In genomic region chr17:79405823-79406222, GRCh38 we compare ENCODE assay signal across 21 cellular contexts.
A peak's percentile ranks its signal among the peaks of the same experiment; 100 is the strongest.
DNase-seq lines count a peak whose midpoint lies in the region; ATAC-seq, FAIRE-seq and TF ChIP-seq lines count a peak whose summit lies in the region.
"Had no signal": no experiment of that assay in that cellular context is flagged by ENCODE, and none has a peak within 500 bp of the region (broad histone marks: within the 10 kb centered on the region; RNA-seq: fewer than 3 reads in every experiment).

No MANE protein-coding gene starts in this region.

- peaks cover 19% of the 10 kb centered on the region for H3K36me3 Mint-ChIP-seq in glutamatergic neuron (ENCODE audit: unreplicated experiment)
- H3K36me3 Mint-ChIP-seq: CD8-positive, alpha-beta T cell had no signal

- TF ChIP-seq CTCF in HEK293 (tag by site-specific recombination; IDR thresholded peaks at IDR 0.05) (no peak), H1 (IDR thresholded peaks at IDR 0.05; ENCODE audit: control extremely low read depth in 1 of 3, insufficient read depth in 1 of 3, low read depth in 1 of 3, low read length in 3 of 3) (no peak), glutamatergic neuron (IDR thresholded peaks at IDR 0.05; ENCODE audit: partially characterized antibody, unreplicated experiment) (no peak)

- H3K4ac ChIP-seq in H1 (replicated peaks; ENCODE audit: insufficient read length, low read depth, low read length), result no peak overlapping the region

- no peak overlapping the region for H3K9ac ChIP-seq in H1 (replicated peaks in 1 of 4; ENCODE audit: extremely low read depth in 1 of 4, low read depth in 3 of 4, low read length in 3 of 4)
- H3K9ac ChIP-seq: BLaER1 treated with 17β-estradiol and CSF1 and Interleukin-3, amounts not matched to agents 10 nM and 100 nM had no signal

- no peak for TF ChIP-seq EP300 in H1 (IDR thresholded peaks at IDR 0.05; ENCODE audit: borderline replicate concordance in 1 of 2, low read depth in 2 of 2, low read length in 2 of 2)

- H3K4me3 ChIP-seq in HEK293 (ENCODE audit: low read depth, low read length) (no peak overlapping the region), H1 (ENCODE audit: extremely low read depth in 1 of 4, insufficient read depth in 2 of 4, low read depth in 3 of 4, low read length in 4 of 4) (no peak overlapping the region)
- H3K4me3 ChIP-seq: A549; BLaER1 treated with 17β-estradiol and CSF1 and Interleukin-3, amounts not matched to agents 10 nM and 100 nM had no signal

- H4K20me1 ChIP-seq in H1 (replicated peaks in 1 of 2; ENCODE audit: control insufficient read depth in 1 of 2, insufficient read depth in 2 of 2, low read length in 2 of 2), result no peaks in the 10 kb centered on the region

- peaks cover 22% of the 10 kb centered on the region for H3K9me3 Mint-ChIP-seq in glutamatergic neuron (ENCODE audit: unreplicated experiment)
- H3K9me3 Mint-ChIP-seq: CD4-positive, alpha-beta T cell; CD8-positive, alpha-beta T cell had no signal

- H3K23ac ChIP-seq in H1 (ENCODE audit: insufficient read length), result no peak overlapping the region

- POLR2A ChIA-PET in HEK293 (lab: Yijun Ruan, JAX), result no interaction called here
- POLR2A ChIA-PET in H1 (lab: Charles Lee; ENCODE audit: partially characterized antibody), result no interaction called here

- no peak overlapping the region for H3K4me3 Mint-ChIP-seq in glutamatergic neuron (ENCODE audit: unreplicated experiment)
- H3K4me3 Mint-ChIP-seq: B cell; CD4-positive, alpha-beta T cell; CD8-positive, alpha-beta T cell had no signal

- H3K79me1 ChIP-seq in H1 (ENCODE audit: low read depth, low read length), result no peaks in the 10 kb centered on the region

- no peak overlapping the region for H2AFZ ChIP-seq in H1 (ENCODE audit: low read length)

- H3K79me2 ChIP-seq in H1 (ENCODE audit: control insufficient read depth in 1 of 2, insufficient read depth in 2 of 2, low read length in 2 of 2), result no peaks in the 10 kb centered on the region

- no peak overlapping the region for H2BK120ac ChIP-seq in H1 (replicated peaks; ENCODE audit: low read depth, low read length)

- no peak for DNase-seq in H1 (ENCODE audit: low read depth in 1 of 2, low spot score in 2 of 2)
- DNase-seq in glutamatergic neuron, result no peak
- DNase-seq in substantia nigra (lab: John Stamatoyannopoulos, UW), result no peak
- DNase-seq: AML-193; Caco-2; Calu3; CD4-positive, alpha-beta T cell; CD8-positive, alpha-beta T cell; DMS79 treated with DMSO at 0.1 percent for 48 hours; GF-D8 had no signal

- H4K5ac ChIP-seq in H1 (ENCODE audit: insufficient read length, low read depth, low read length), result no peak overlapping the region

- no peak for FAIRE-seq in H1 (lab: Jason Lieb, UNC)
- FAIRE-seq: A549, D721Med, G401.6, GM12891, GM19239 had no signal

- H3K9me3 ChIP-seq in HEK293 (ENCODE audit: control insufficient read depth, insufficient read depth, low read depth, low read length), result no peaks in the 10 kb centered on the region
- no peaks in the 10 kb centered on the region for H3K9me3 ChIP-seq in H1 (ENCODE audit: insufficient read depth in 2 of 2, low read depth in 1 of 2, low read length in 1 of 2)
- H3K9me3 ChIP-seq: A549, Caco-2 had no signal

- H3K27me3 ChIP-seq in H1 (replicated peaks in 1 of 4; ENCODE audit: control insufficient read depth in 3 of 4, extremely low read depth in 1 of 4, insufficient read depth in 3 of 4, low read length in 3 of 4), result peaks cover 0 to 7% (median 4%) of the 10 kb centered on the region in 4 experiments; a peak in 6 of 7 replicates

- H3K27ac ChIP-seq in HEK293 (ENCODE audit: extremely low read depth, low read depth, low read length) (no peak overlapping the region), H1 (ENCODE audit: low read depth, low read length) (no peak overlapping the region), substantia nigra (ENCODE audit: low read depth, low read length, poor library complexity, severe bottlenecking) (no peak overlapping the region)
- H3K27ac ChIP-seq: 22Rv1; A549; BLaER1 treated with 17β-estradiol and CSF1 and Interleukin-3, amounts not matched to agents 10 nM and 100 nM; C4-2B had no signal

- H3K23me2 ChIP-seq in H1 (ENCODE audit: low read depth, low read length), result 0 out of 2 replicates have a peak, but pooled peaks cover 2% of the 10 kb centered on the region

- H3K14ac ChIP-seq in H1 (ENCODE audit: insufficient read length), result no peak overlapping the region

- H2BK20ac ChIP-seq in H1 (ENCODE audit: low read length), result no peak overlapping the region

- H3K36me3 ChIP-seq in HEK293 (ENCODE audit: control insufficient read depth in 2 of 2, insufficient read depth in 1 of 2, low read length in 2 of 2), result no peaks in the 10 kb centered on the region
- H3K36me3 ChIP-seq in H1 (ENCODE audit: control insufficient read depth in 2 of 4, insufficient read depth in 4 of 4, low read length in 3 of 4), result no peaks in the 10 kb centered on the region
- H3K36me3 ChIP-seq: BLaER1 treated with 17β-estradiol and CSF1 and Interleukin-3, amounts not matched to agents 10 nM and 100 nM had no signal

- no peak overlapping the region for H4K91ac ChIP-seq in H1 (replicated peaks; ENCODE audit: insufficient read length, low read length)

- no peak overlapping the region for H2BK15ac ChIP-seq in H1 (ENCODE audit: low read length)

- no peak overlapping the region for H2BK5ac ChIP-seq in H1 (ENCODE audit: low read depth, low read length)

- no peak overlapping the region for H2BK12ac ChIP-seq in H1 (ENCODE audit: low read depth, low read length)

- H2AK5ac ChIP-seq in H1 (ENCODE audit: low read depth, low read length), result no peak overlapping the region

- ATAC-seq in HG03521 (IDR thresholded peaks at IDR 0.05; ENCODE audit: unreplicated experiment), result no peak
- ATAC-seq: A549; CD8-positive, alpha-beta T cell had no signal

- peaks cover 22% of the 10 kb centered on the region for H3K4me1 Mint-ChIP-seq in glutamatergic neuron (ENCODE audit: low read depth, unreplicated experiment)

- H3K4me2 ChIP-seq in H1 (ENCODE audit: insufficient read depth in 1 of 2, low read depth in 2 of 2, low read length in 2 of 2), result no peak overlapping the region

- no peak for TF ChIP-seq RAD21 in H1 (IDR thresholded peaks at IDR 0.05 in 1 of 2, conservative IDR thresholded peaks at IDR 0.05 in 1 of 2; ENCODE audit: low read depth in 2 of 2, low read length in 2 of 2)

- 91% methylated on average over 1 of the region's 1 CpG; no CpG with 5 or more reads in 1 of the 2 experiments for WGBS in H1 (ENCODE audit: extremely low coverage in 1 of 2, insufficient coverage in 1 of 2, insufficient read length in 1 of 2, insufficient replicate concordance in 2 of 2, low coverage in 1 of 2, low lambda C conversion rate in 2 of 2, missing lambda C conversion rate in 1 of 2), 2 experiments

- TF ChIP-seq POLR2A in H1 (IDR thresholded peaks at IDR 0.05; ENCODE audit: control extremely low read depth in 1 of 2, low read depth in 2 of 2, low read length in 2 of 2), result no peak

- H3K4me1 ChIP-seq in HEK293 (ENCODE audit: control insufficient read depth, insufficient read depth, low read length), result no peaks in the 10 kb centered on the region
- H3K4me1 ChIP-seq in H1 (replicated peaks in 1 of 4; ENCODE audit: control insufficient read depth in 3 of 4, insufficient read depth in 4 of 4, low read length in 3 of 4), result peaks cover 0 to 9% (median 3%) of the 10 kb centered on the region in 4 experiments; a peak in 6 of 7 replicates

- CTCF ChIA-PET in HEK293 (lab: Yijun Ruan, JAX) (interaction anchor here (4.7 kb wide), 1 partner anchor 13 kb away, joined by 45 read pairs; no protein-coding TSS in a partner anchor), H1 (lab: Charles Lee; ENCODE audit: partially characterized antibody) (interaction anchor here (0.6 to 4.3 kb wide), 6 partner anchors 11 to 418 kb away, joined by 3 to 27 read pairs (median 4); no protein-coding TSS in a partner anchor)

- H3K27ac Mint-ChIP-seq in glutamatergic neuron (ENCODE audit: unreplicated experiment), result peak overlapping the region; percentile 31
- H3K27ac Mint-ChIP-seq: B cell; CD4-positive, alpha-beta T cell; CD8-positive, alpha-beta T cell had no signal

- no peak overlapping the region for H3K56ac ChIP-seq in H1 (replicated peaks; ENCODE audit: insufficient read length, low read depth, low read length)

- no peak overlapping the region for H4K8ac ChIP-seq in H1 (ENCODE audit: extremely low read depth, insufficient read depth, low read length)

- H3K27me3 Mint-ChIP-seq in glutamatergic neuron (ENCODE audit: unreplicated experiment), result peaks cover 9% of the 10 kb centered on the region

- no peak overlapping the region for H3K18ac ChIP-seq in H1 (ENCODE audit: extremely low read depth, low read length)

TF ChIP-seq in HEK293, 187 proteins besides CTCF, POLR2A, EP300 and RAD21 (continues in another document):
- TF ChIP-seq ZNF623 (tag by site-specific recombination; IDR thresholded peaks at IDR 0.05) (no peak), ZNF426 (tag by site-specific recombination; IDR thresholded peaks at IDR 0.05) (no peak), ZSCAN18 (tag by site-specific recombination; IDR thresholded peaks at IDR 0.05) (no peak)

TF ChIP-seq in H1, 55 proteins besides CTCF, POLR2A, EP300 and RAD21:
- TF ChIP-seq JUND (IDR thresholded peaks at IDR 0.05; ENCODE audit: low read length), result no peak
- TF ChIP-seq KDM1A (IDR thresholded peaks at IDR 0.05; ENCODE audit: borderline replicate concordance, low read length), result peak; percentile 48; the same call in 1 of the 2 replicates
